Comparison of ENCODE assay signal across 21 cellular contexts in the genomic region with DNA sequence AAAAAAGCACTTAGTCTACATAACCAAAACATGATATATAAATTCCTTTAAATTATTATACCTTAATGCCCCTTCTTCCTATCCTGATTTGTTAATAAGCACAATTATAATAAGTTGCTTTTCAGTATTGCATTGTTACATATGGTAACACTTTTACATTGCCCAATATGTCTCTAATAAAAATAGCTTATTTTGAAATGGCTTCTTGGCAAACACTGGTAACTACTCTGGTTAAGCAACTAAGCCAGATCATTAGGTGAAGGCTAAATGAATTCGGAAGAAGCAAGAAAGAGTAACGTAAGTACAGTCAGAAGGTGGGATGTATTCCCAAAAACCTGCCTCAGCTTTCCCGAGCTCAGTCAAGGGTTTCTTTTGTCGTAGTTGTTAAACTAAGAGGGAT.
A peak's percentile ranks its signal among the peaks of the same experiment; 100 is the strongest.
DNase-seq lines count a peak whose midpoint lies in the region; ATAC-seq and TF ChIP-seq lines count a peak whose summit lies in the region.
"Had no signal": no experiment of that assay in that cellular context is flagged by ENCODE, and none has a peak within 500 bp of the region (broad histone marks: within the 10 kb centered on the region; RNA-seq: fewer than 3 reads in every experiment).

No MANE protein-coding gene starts in this region.

- H3K36me3 Mint-ChIP-seq in CD8-positive, alpha-beta T cell: peaks cover 60% of the 10 kb centered on the region
- H3K36me3 Mint-ChIP-seq in effector memory CD8-positive, alpha-beta T cell (ENCODE audit: insufficient read depth): peaks cover 4% of the 10 kb centered on the region

- H3K9me3 ChIP-seq in CD8-positive, alpha-beta T cell (ENCODE audit: low read length): no peaks in the 10 kb centered on the region
- no peaks in the 10 kb centered on the region for H3K9me3 ChIP-seq in ascending aorta
- H3K9me3 ChIP-seq: A549 had no signal

- no peak for TF ChIP-seq CTCF in AG09309 (IDR thresholded peaks at IDR 0.05; ENCODE audit: control insufficient read depth, insufficient read depth, low read depth, low read length, missing control alignments)
- TF ChIP-seq CTCF in CD8-positive, alpha-beta T cell (IDR thresholded peaks at IDR 0.05): no peak
- no peak for TF ChIP-seq CTCF in foreskin fibroblast (IDR thresholded peaks at IDR 0.05; ENCODE audit: low read depth, low read length)
- TF ChIP-seq CTCF in ascending aorta (IDR thresholded peaks at IDR 0.05): no peak

- no peaks in the 10 kb centered on the region for H3K27me3 Mint-ChIP-seq in CD8-positive, alpha-beta T cell (ENCODE audit: low read depth)
- no peaks in the 10 kb centered on the region for H3K27me3 Mint-ChIP-seq in effector memory CD8-positive, alpha-beta T cell
- H3K27me3 Mint-ChIP-seq: B cell; CD4-positive, alpha-beta memory T cell had no signal

- H3K4me1 ChIP-seq in CD8-positive, alpha-beta T cell (ENCODE audit: insufficient read depth, low read length): no peaks in the 10 kb centered on the region
- no peaks in the 10 kb centered on the region for H3K4me1 ChIP-seq in ascending aorta
- H3K4me1 ChIP-seq: A549 had no signal

- CTCF ChIA-PET in CD8-positive, alpha-beta T cell (lab: Charles Lee): interaction anchor here (0.6 to 0.8 kb wide), 2 partner anchors 10 to 56 kb away, joined by 3 read pairs; no protein-coding TSS in a partner anchor

- H3K9me3 Mint-ChIP-seq in CD8-positive, alpha-beta T cell: no peaks in the 10 kb centered on the region
- no peaks in the 10 kb centered on the region for H3K9me3 Mint-ChIP-seq in effector memory CD8-positive, alpha-beta T cell
- H3K9me3 Mint-ChIP-seq: CD4-positive, alpha-beta memory T cell; HFFc6 had no signal

- POLR2A ChIA-PET in CD8-positive, alpha-beta T cell (lab: Charles Lee): no interaction called here

- intact Hi-C loops in CD8-positive, alpha-beta T cell (cut with DNase I, micrococcal nuclease): loop anchor here in 1 of 2 experiments (5.0 kb wide), 1 partner anchor 51 kb away; no protein-coding TSS in a partner anchor
- intact Hi-C loops in ascending aorta (cut with DNase I): no loop called here

- peaks cover 8% of the 10 kb centered on the region for H3K4me1 Mint-ChIP-seq in CD8-positive, alpha-beta T cell (ENCODE audit: low read depth)
- peaks cover 8 to 17% of the 10 kb centered on the region in 2 donors for H3K4me1 Mint-ChIP-seq in effector memory CD8-positive, alpha-beta T cell (ENCODE audit: low read depth in 2 of 2)

- H3K27ac Mint-ChIP-seq in CD8-positive, alpha-beta T cell: peak overlapping the region; percentile 34
- H3K27ac Mint-ChIP-seq in effector memory CD8-positive, alpha-beta T cell: peak overlapping the region; percentile 44 to 65
- H3K27ac Mint-ChIP-seq: B cell had no signal

- H3K27ac ChIP-seq in CD8-positive, alpha-beta T cell (ENCODE audit: low read depth, low read length): no peak overlapping the region
- H3K27ac ChIP-seq in ascending aorta: no peak overlapping the region
- H3K27ac ChIP-seq: A549, SK-N-MC had no signal

- H3K36me3 ChIP-seq in CD8-positive, alpha-beta T cell (ENCODE audit: insufficient read depth, low read length): peaks cover 4% of the 10 kb centered on the region
- H3K36me3 ChIP-seq in ascending aorta: peaks cover 0 to 2% of the 10 kb centered on the region in 2 donors

- no peak for ATAC-seq in CD8-positive, alpha-beta T cell
- no peak for ATAC-seq in effector memory CD8-positive, alpha-beta T cell (replicated peaks)
- ATAC-seq in GM21737 (IDR thresholded peaks at IDR 0.05; ENCODE audit: unreplicated experiment): no peak
- ATAC-seq: A549 had no signal

- no peaks in the 10 kb centered on the region for H3K27me3 ChIP-seq in CD8-positive, alpha-beta T cell (ENCODE audit: insufficient read depth, low read length)
- H3K27me3 ChIP-seq in ascending aorta: no peaks in the 10 kb centered on the region

- H3K4me3 Mint-ChIP-seq in CD8-positive, alpha-beta T cell: no peak overlapping the region
- H3K4me3 Mint-ChIP-seq in effector memory CD8-positive, alpha-beta T cell: no peak overlapping the region
- H3K4me3 Mint-ChIP-seq: B cell; CD4-positive, alpha-beta memory T cell had no signal

- H3K4me3 ChIP-seq in AG09309 (ENCODE audit: control insufficient read depth, low read depth, low read length) (no peak overlapping the region), foreskin fibroblast (ENCODE audit: low read depth in 1 of 2, low read length in 2 of 2) (no peak overlapping the region), ascending aorta (no peak overlapping the region)
- no peak overlapping the region for H3K4me3 ChIP-seq in CD8-positive, alpha-beta T cell (ENCODE audit: low read depth, low read length)
- H3K4me3 ChIP-seq: A549, SK-N-MC had no signal

- DNase-seq in AG09309 (ENCODE audit: low read depth) (peak; percentile 66), foreskin fibroblast (peak; percentile 43 to 62), ascending aorta (ENCODE audit: low spot score in 2 of 2) (no peak), pons (ENCODE audit: low spot score) (no peak)
- no peak for DNase-seq in CD8-positive, alpha-beta T cell
- DNase-seq in effector memory CD8-positive, alpha-beta T cell: no peak
- DNase-seq in stimulated activated naive CD4-positive, alpha-beta T cell (lab: John Stamatoyannopoulos, UW): no peak
- DNase-seq: Calu3; CD4-positive, alpha-beta memory T cell; KBM-7; NCI-H187; NCI-H2107; NCI-H510A treated with DMSO at 0.1 percent for 48 hours; NCI-H82; OCI-M1; Right ventricle myocardium superior had no signal

Comparison
In these comparisons a context has a peak if more than half of its experiments do, and no peak if none do; other contexts are left out.
1. DNase-seq: peak in AG09309 (single experiment) and foreskin fibroblast (2 of 2); none in CD8-positive, alpha-beta T cell (0 of 7), effector memory CD8-positive, alpha-beta T cell (0 of 3), ascending aorta (0 of 2), stimulated activated naive CD4-positive, alpha-beta T cell (0 of 6) and pons (single experiment).